Comparison of ENCODE assay signal across 13 cellular contexts in genomic region chr1:236639686-236640085, GRCh38. TPM values are rescaled to one million over a fixed set of nuclear protein-coding genes. Genes with fewer than 3 reads are reported as not detected.
"Had no signal": no experiment of that assay in that cellular context is flagged by ENCODE, and none has a peak within 500 bp of the region (broad histone marks: within the 10 kb centered on the region; RNA-seq: fewer than 3 reads in every experiment).

No MANE protein-coding gene starts in this region.

- ATAC-seq: activated naive CD8-positive, alpha-beta T cell treated with anti-CD3 and anti-CD28 coated beads, Interleukin-2, amount 50 U/mL, for 24 hours; naive thymus-derived CD8-positive, alpha-beta T cell had no signal

- DNase-seq: activated CD4-positive, CD25-positive, alpha-beta regulatory T cell treated with anti-CD3 and anti-CD28 coated beads, Interleukin-2, amount 50 U/mL, for 72 hours; activated naive CD4-positive, alpha-beta T cell treated with Interleukin-2 at 50 U/mL for 16 hours; activated naive CD8-positive, alpha-beta T cell treated with anti-CD3 and anti-CD28 coated beads, Interleukin-2, amount 50 U/mL, for 24 hours; activated T-cell treated with anti-CD3 and anti-CD28 coated beads for 4 hours; aorta; effector memory CD4-positive, alpha-beta T cell; foreskin fibroblast; immature natural killer cell; naive thymus-derived CD8-positive, alpha-beta T cell; small intestine; stimulated activated CD4-positive, alpha-beta T cell treated with anti-CD3 and anti-CD28 coated beads, Interleukin-4, amount 100 ng/mL, for 24 hours; stimulated activated naive CD4-positive, alpha-beta T cell had no signal

RNA-seq across cellular contexts. Expression of gene ACTN2, which starts 46.6 kb away (rescaled TPM):
- total RNA-seq: activated CD8-positive, alpha-beta memory T cell treated with anti-CD3 and anti-CD28 coated beads for 36 hours had no signal
